In the genomic region with DNA sequence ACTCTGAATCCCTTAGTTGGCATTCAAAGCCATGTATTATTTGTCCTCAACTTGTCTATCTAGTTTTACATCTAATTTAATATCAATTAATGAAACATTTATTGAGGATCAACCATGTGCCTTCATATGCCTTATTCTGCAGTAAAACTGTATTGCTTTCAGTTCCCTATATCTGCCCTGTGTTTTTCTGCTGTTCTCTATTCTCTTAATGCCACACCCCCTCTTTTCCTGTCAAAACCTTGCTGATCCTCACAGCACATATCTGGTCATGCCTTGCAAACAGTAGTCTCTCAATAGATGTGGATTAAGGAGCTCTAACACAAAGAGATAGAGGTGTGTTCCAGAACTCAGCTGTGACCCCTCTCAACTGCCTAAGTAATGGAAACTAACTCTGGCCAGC, we compare ENCODE assay signal across 15 cellular contexts. TPM values are rescaled to one million over a fixed set of nuclear protein-coding genes. Genes with fewer than 3 reads are reported as not detected.
DNase-seq lines count a peak whose midpoint lies in the region; ATAC-seq and TF ChIP-seq lines count a peak whose summit lies in the region.
"Had no signal": no experiment of that assay in that cellular context is flagged by ENCODE, and none has a peak within 500 bp of the region (broad histone marks: within the 10 kb centered on the region; RNA-seq: fewer than 3 reads in every experiment).

No MANE protein-coding gene starts in this region.

- H3K27me3 Mint-ChIP-seq in immature natural killer cell (ENCODE audit: low read depth in 3 of 3): peaks cover 0 to 6% (median 0%) of the 10 kb centered on the region in 3 donors
- H3K27me3 Mint-ChIP-seq: activated CD8-positive, alpha-beta T cell treated with anti-CD3 and anti-CD28 coated beads for 36 hours had no signal

- no peak for TF ChIP-seq CTCF in HL-60 (IDR thresholded peaks at IDR 0.05; ENCODE audit: insufficient read depth, low read length)

- peak; percentile 42 for ATAC-seq in GM18499 (IDR thresholded peaks at IDR 0.05; ENCODE audit: insufficient read depth, unreplicated experiment)
- ATAC-seq in GM21576 (IDR thresholded peaks at IDR 0.05; ENCODE audit: unreplicated experiment): peak; percentile 40
- ATAC-seq: activated CD8-positive, alpha-beta T cell treated with anti-CD3 and anti-CD28 coated beads for 36 hours had no signal

- H3K9me3 Mint-ChIP-seq in immature natural killer cell: no peaks in the 10 kb centered on the region

- H3K4me3 ChIP-seq in HL-60 (replicated peaks; ENCODE audit: insufficient read depth, low read length): no peak overlapping the region
- H3K4me3 ChIP-seq: testis had no signal

- H3K27ac ChIP-seq in HL-60 (replicated peaks): peak overlapping the region; percentile 15
- H3K27ac ChIP-seq: dorsolateral prefrontal cortex, testis had no signal

- H3K27ac Mint-ChIP-seq in immature natural killer cell: no peak overlapping the region
- H3K27ac Mint-ChIP-seq: activated CD8-positive, alpha-beta T cell treated with anti-CD3 and anti-CD28 coated beads for 36 hours had no signal

- no peaks in the 10 kb centered on the region for H3K27me3 ChIP-seq in HL-60 (ENCODE audit: insufficient read depth, poor library complexity, severe bottlenecking)
- H3K27me3 ChIP-seq: dorsolateral prefrontal cortex, testis had no signal

- peaks cover 8 to 14% (median 14%) of the 10 kb centered on the region in 3 donors for H3K36me3 Mint-ChIP-seq in immature natural killer cell

- peak overlapping the region in 3 of 5 donors; percentile 14 to 24 (median 23) for H3K4me3 Mint-ChIP-seq in immature natural killer cell
- H3K4me3 Mint-ChIP-seq: activated CD8-positive, alpha-beta T cell treated with anti-CD3 and anti-CD28 coated beads for 36 hours had no signal

- peak in 1 of 2 experiments; percentile 8 for DNase-seq in HL-60 (ENCODE audit: low read depth in 1 of 2, low spot score in 1 of 2)
- DNase-seq in immature natural killer cell: no peak
- DNase-seq in ecto neural progenitor cell (ENCODE audit: low spot score): no peak
- DNase-seq in NCI-H1694 treated with DMSO at 0.1 percent for 48 hours (lab: John Stamatoyannopoulos, UW): no peak
- DNase-seq in DMS 273 treated with DMSO at 0.1 percent for 48 hours (lab: John Stamatoyannopoulos, UW): no peak
- no peak for DNase-seq in NCI-H187 (lab: John Stamatoyannopoulos, UW)
- DNase-seq: activated CD8-positive, alpha-beta T cell treated with anti-CD3 and anti-CD28 coated beads for 36 hours; dorsolateral prefrontal cortex; glutamatergic neuron; KG1; NCI-H510A; SW 1271; testis had no signal

- peaks cover 21 to 48% of the 10 kb centered on the region in 2 donors for H3K4me1 Mint-ChIP-seq in immature natural killer cell

RNA-seq across cellular contexts. Expression of gene FIG4, which starts 2.0 kb away (rescaled TPM):
- 10 to 100 TPM; 38.4 to 43.2 (median 39.7) TPM for polyA plus RNA-seq in immature natural killer cell

RNA-seq across cellular contexts. Expression of gene AK9, which starts 2.1 kb away (rescaled TPM):
- polyA plus RNA-seq in immature natural killer cell: 1 to 10 TPM; 6.3 to 9.2 (median 9.1) TPM
